In the genomic region with DNA sequence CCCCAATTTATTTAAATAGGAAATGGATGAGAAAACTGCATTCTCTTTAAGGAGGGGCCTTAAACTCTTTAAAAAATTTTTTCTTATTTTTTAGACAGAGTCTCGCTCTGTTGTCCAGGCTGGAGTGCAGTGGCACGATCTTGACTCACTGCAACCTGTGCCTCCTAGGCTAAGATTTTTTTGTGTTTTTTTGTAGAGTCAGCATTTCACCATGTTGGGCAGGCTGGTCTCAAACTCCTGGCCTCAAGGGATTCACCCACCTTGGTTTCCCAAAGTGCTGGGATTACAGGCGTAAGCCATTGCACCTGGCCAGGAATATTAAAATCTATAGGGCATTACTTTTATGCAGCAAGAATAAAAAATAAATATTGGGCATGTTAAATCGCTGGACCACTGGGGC, we compare ENCODE assay signal across 33 cellular contexts. TPM values are rescaled to one million over a fixed set of nuclear protein-coding genes. Genes with fewer than 3 reads are reported as not detected.
"Had no signal": no experiment of that assay in that cellular context is flagged by ENCODE, and none has a peak within 500 bp of the region (broad histone marks: within the 10 kb centered on the region; RNA-seq: fewer than 3 reads in every experiment).

No MANE protein-coding gene starts in this region.

- H3K27ac Mint-ChIP-seq: natural killer cell; nephron; neural progenitor cell; progenitor cell of endocrine pancreas; stimulated activated memory B cell treated with anti-CD40 and anti-IgM and Interleukin-4, amounts not matched to agents 10 μg/mL and 1 μg/mL and 100 μg/mL, for 72 hours; stimulated activated naive CD8-positive, alpha-beta T cell treated with anti-CD3 and anti-CD28 coated beads, Interleukin-15, amount 100 ng/mL, for 72 hours; type B pancreatic cell had no signal

- H3K9ac ChIP-seq: neural progenitor cell, parathyroid adenoma had no signal

- H3K9me3 ChIP-seq: ovary, psoas muscle, spleen, suprapubic skin, testis, tibial artery, transverse colon, upper lobe of right lung, uterus had no signal

- H3K36me3 ChIP-seq: neural progenitor cell, ovary, spleen, suprapubic skin, tibial artery, transverse colon, upper lobe of right lung, uterus had no signal

- H3K27ac ChIP-seq: neural progenitor cell, ovary, parathyroid adenoma, psoas muscle, skin epidermis, spleen, suprapubic skin, testis, tibial artery, transverse colon, upper lobe of right lung, uterus had no signal

- H2AFZ ChIP-seq: neural progenitor cell, parathyroid adenoma had no signal

- H3K4me3 Mint-ChIP-seq: natural killer cell; nephron; neural progenitor cell; stimulated activated memory B cell treated with anti-CD40 and anti-IgM and Interleukin-4, amounts not matched to agents 10 μg/mL and 1 μg/mL and 100 μg/mL, for 72 hours; stimulated activated naive CD8-positive, alpha-beta T cell treated with anti-CD3 and anti-CD28 coated beads, Interleukin-15, amount 100 ng/mL, for 72 hours; type B pancreatic cell had no signal

- H3K27me3 Mint-ChIP-seq: progenitor cell of endocrine pancreas had no signal

- ATAC-seq: natural killer cell; psoas muscle; right cardiac atrium; sciatic nerve; stimulated activated memory B cell treated with anti-CD40 and anti-IgM and Interleukin-4, amounts not matched to agents 10 μg/mL and 1 μg/mL and 100 μg/mL, for 72 hours; stimulated activated naive CD8-positive, alpha-beta T cell treated with anti-CD3 and anti-CD28 coated beads, Interleukin-15, amount 100 ng/mL, for 72 hours; stimulated activated naive CD8-positive, alpha-beta T cell treated with anti-CD3 and anti-CD28 coated beads, Interleukin-15, Interleukin-2, amounts not matched to agents 100 U/mL and 50 U/mL, for 24 hours; upper lobe of right lung had no signal

- H3K9me3 Mint-ChIP-seq: natural killer cell; nephron; neural progenitor cell; stimulated activated memory B cell treated with anti-CD40 and anti-IgM and Interleukin-4, amounts not matched to agents 10 μg/mL and 1 μg/mL and 100 μg/mL, for 72 hours; stimulated activated naive CD8-positive, alpha-beta T cell treated with anti-CD3 and anti-CD28 coated beads, Interleukin-15, amount 100 ng/mL, for 72 hours; type B pancreatic cell had no signal

- H3K4me3 ChIP-seq: neural progenitor cell, ovary, psoas muscle, skin epidermis, smooth muscle cell, spleen, suprapubic skin, testis, tibial artery, transverse colon, upper lobe of right lung, uterus had no signal

- H3K4me1 Mint-ChIP-seq: natural killer cell; nephron; neural progenitor cell; stimulated activated memory B cell treated with anti-CD40 and anti-IgM and Interleukin-4, amounts not matched to agents 10 μg/mL and 1 μg/mL and 100 μg/mL, for 72 hours; stimulated activated naive CD8-positive, alpha-beta T cell treated with anti-CD3 and anti-CD28 coated beads, Interleukin-15, amount 100 ng/mL, for 72 hours had no signal

- DNase-seq: natural killer cell; occipital lobe; ovary; posterior cingulate gyrus; psoas muscle; right cardiac atrium; spleen; stimulated activated CD4-positive, alpha-beta T cell treated with anti-CD3 and anti-CD28 coated beads, Interleukin-12 subunit alpha, Interleukin-12 subunit beta, amount 100 ng/mL, for 4 hours; stimulated activated CD4-positive, alpha-beta T cell treated with anti-CD3 and anti-CD28 coated beads, Interleukin-1b, Interleukin-23, amount 100 ng/mL, for 48 hours; stimulated activated CD4-positive, alpha-beta T cell treated with anti-CD3 and anti-CD28 coated beads, Interleukin-4, amount 100 ng/mL, for 1 hour; stimulated activated CD4-positive, alpha-beta T cell treated with anti-CD3 and anti-CD28 coated beads, Interleukin-4, amount 100 ng/mL, for 4 hours; stimulated activated CD8-positive, alpha-beta memory T cell treated with anti-CD3 and anti-CD28 coated beads, Interleukin-4, amount 100 ng/mL, for 48 hours; stimulated activated naive CD4-positive, alpha-beta T cell; stimulated activated naive CD8-positive, alpha-beta T cell treated with anti-CD3 and anti-CD28 coated beads, Interleukin-15, amount 100 ng/mL, for 72 hours; stimulated activated naive CD8-positive, alpha-beta T cell treated with anti-CD3 and anti-CD28 coated beads, Interleukin-15, Interleukin-2, amounts not matched to agents 100 U/mL and 50 U/mL, for 24 hours; substantia nigra; testis; tibial artery; transverse colon; upper lobe of right lung; uterus had no signal

- H3K4me2 ChIP-seq: neural progenitor cell, smooth muscle cell had no signal

- H3K36me3 Mint-ChIP-seq: natural killer cell; neural progenitor cell; stimulated activated memory B cell treated with anti-CD40 and anti-IgM and Interleukin-4, amounts not matched to agents 10 μg/mL and 1 μg/mL and 100 μg/mL, for 72 hours; type B pancreatic cell had no signal

- H3K27me3 ChIP-seq: neural progenitor cell, ovary, spleen, suprapubic skin, testis, tibial artery, transverse colon, upper lobe of right lung, uterus had no signal

- H3K4me1 ChIP-seq: neural progenitor cell, psoas muscle, spleen, suprapubic skin, testis, tibial artery, transverse colon, upper lobe of right lung, uterus had no signal

- H3K79me2 ChIP-seq: parathyroid adenoma had no signal

RNA-seq across cellular contexts. Expression of a gene that starts 56.0 kb away (rescaled TPM):
- total RNA-seq: natural killer cell, osteoblast, renal cortical epithelial cell, smooth muscle cell, spleen had no signal
- polyA plus RNA-seq: ovary, smooth muscle cell, spleen had no signal
